ENCODE assay signal across 8 cellular contexts in the genomic region with DNA sequence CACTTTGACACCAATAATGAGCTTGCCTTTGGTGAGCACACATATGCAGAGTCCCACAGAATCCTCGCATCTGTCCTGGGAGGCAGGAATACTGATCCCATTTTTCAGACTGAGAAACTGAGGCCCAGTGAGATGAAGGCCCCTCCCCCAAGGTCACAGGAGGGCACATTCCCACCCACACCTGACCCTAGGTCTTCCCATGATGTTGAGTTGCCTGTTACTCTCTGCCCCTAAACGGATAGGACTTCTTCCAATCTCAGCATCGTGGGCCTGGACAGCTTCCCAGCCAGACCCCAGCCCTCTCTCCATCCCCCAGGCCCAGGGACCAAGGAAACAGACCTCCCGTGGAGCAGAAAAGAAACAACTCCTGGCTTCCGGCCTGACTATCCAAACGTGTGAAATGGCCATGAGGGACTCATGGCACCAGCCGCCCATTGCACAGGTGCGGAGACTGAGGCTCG. TPM values are rescaled to one million over a fixed set of nuclear protein-coding genes. Genes with fewer than 3 reads are reported as not detected.
DNase-seq lines count a peak whose midpoint lies in the region; ATAC-seq and TF ChIP-seq lines count a peak whose summit lies in the region.

No MANE protein-coding gene starts in this region.

- H3K9me3 ChIP-seq in heart left ventricle, result no peaks in the 10 kb centered on the region

- peak overlapping the region; percentile 65 to 96 (median 80) for H3K4me3 ChIP-seq in heart left ventricle

- no peaks in the 10 kb centered on the region for H3K27me3 Mint-ChIP-seq in activated naive CD8-positive, alpha-beta T cell treated with anti-CD3 and anti-CD28 coated beads for 36 hours
- H3K27me3 Mint-ChIP-seq in type B pancreatic cell, result no peaks in the 10 kb centered on the region

- no peaks in the 10 kb centered on the region for H3K9me3 Mint-ChIP-seq in activated naive CD8-positive, alpha-beta T cell treated with anti-CD3 and anti-CD28 coated beads for 36 hours
- no peaks in the 10 kb centered on the region for H3K9me3 Mint-ChIP-seq in type B pancreatic cell

- TF ChIP-seq POLR2A in heart left ventricle (IDR thresholded peaks at IDR 0.05), result no peak

- DNase-seq in heart left ventricle (no peak), left cardiac atrium (no peak), left kidney (ENCODE audit: low read depth, low spot score) (peak; percentile 57), type B pancreatic cell (ENCODE audit: extremely low spot score, unreplicated experiment) (no peak), HT-29 (ENCODE audit: low spot score) (no peak), NK-92 (lab: John Stamatoyannopoulos, UW; ENCODE audit: unreplicated experiment) (no peak), inferior parietal cortex (ENCODE audit: extremely low spot score) (no peak)
- DNase-seq in activated naive CD8-positive, alpha-beta T cell treated with anti-CD3 and anti-CD28 coated beads for 36 hours, result no peak

- intact Hi-C loops in heart left ventricle (cut with DNase I), result loop anchor here in 2 of 10 donors (5.0 to 10.0 kb wide), 3 partner anchors 58 to 165 kb away; a partner anchor contains a TSS
- intact Hi-C loops in left cardiac atrium (cut with DNase I), result no loop called here

- 30 to 47% (median 34%) methylated on average over 9 of the region's 9 CpGs for WGBS in heart left ventricle, 4 donors

- no peak for TF ChIP-seq CTCF in heart left ventricle (IDR thresholded peaks at IDR 0.05)
- TF ChIP-seq CTCF in type B pancreatic cell (conservative IDR thresholded peaks at IDR 0.05), result no peak

- peaks cover 0 to 35% (median 18%) of the 10 kb centered on the region in 12 donors for H3K4me1 ChIP-seq in heart left ventricle

- ATAC-seq in heart left ventricle (no peak), left cardiac atrium (no peak)

- H3K36me3 ChIP-seq in heart left ventricle, result no peaks in the 10 kb centered on the region

- H3K4me1 Mint-ChIP-seq in activated naive CD8-positive, alpha-beta T cell treated with anti-CD3 and anti-CD28 coated beads for 36 hours, result peaks cover 19% of the 10 kb centered on the region
- peaks cover 36% of the 10 kb centered on the region for H3K4me1 Mint-ChIP-seq in type B pancreatic cell (ENCODE audit: unreplicated experiment)

- H3K27me3 ChIP-seq in heart left ventricle, result no peaks in the 10 kb centered on the region

- peak overlapping the region; percentile 89 for H3K4me3 Mint-ChIP-seq in activated naive CD8-positive, alpha-beta T cell treated with anti-CD3 and anti-CD28 coated beads for 36 hours
- H3K4me3 Mint-ChIP-seq in type B pancreatic cell, result peak overlapping the region; percentile 92

- H3K36me3 Mint-ChIP-seq in activated naive CD8-positive, alpha-beta T cell treated with anti-CD3 and anti-CD28 coated beads for 36 hours, result no peaks in the 10 kb centered on the region
- H3K36me3 Mint-ChIP-seq in type B pancreatic cell, result no peaks in the 10 kb centered on the region

- peak overlapping the region in 11 of 12 donors; percentile 12 to 81 (median 63) for H3K27ac ChIP-seq in heart left ventricle

- peak overlapping the region; percentile 70 for H3K27ac Mint-ChIP-seq in activated naive CD8-positive, alpha-beta T cell treated with anti-CD3 and anti-CD28 coated beads for 36 hours
- H3K27ac Mint-ChIP-seq in type B pancreatic cell, result peak overlapping the region; percentile 95

RNA-seq across cellular contexts. Expression of a gene that starts 0.9 kb away (rescaled TPM):
- total RNA-seq in heart left ventricle, result 10 to 100 TPM; 27.3 to 42.7 (median 36.5) TPM
- polyA plus RNA-seq in heart left ventricle, result 10 to 100 TPM; 29.5 to 33.6 TPM
- 10 to 100 TPM; 35.5 to 39.6 TPM for total RNA-seq in left cardiac atrium
- 10 to 100 TPM; 42.9 to 46.3 TPM for total RNA-seq in activated naive CD8-positive, alpha-beta T cell treated with anti-CD3 and anti-CD28 coated beads for 36 hours
- total RNA-seq in type B pancreatic cell (ENCODE audit: low replicate concordance), result 126 and 224 TPM in 2 replicates
- 118 and 146 TPM in 2 replicates for total RNA-seq in HT-29 (2014; rRNA removed; shearing (Covaris generic))

RNA-seq across cellular contexts. Expression of a gene that starts 9.2 kb away (rescaled TPM):
- total RNA-seq in heart left ventricle, result 10 to 100 TPM; 29.2 to 49.5 (median 31.6) TPM
- polyA plus RNA-seq in heart left ventricle, result 10 to 100 TPM; 27.7 to 61.3 TPM
- 10 to 100 TPM; 31.8 to 36.3 TPM for total RNA-seq in left cardiac atrium
- 10 to 100 TPM; 26.2 to 29.0 TPM for total RNA-seq in activated naive CD8-positive, alpha-beta T cell treated with anti-CD3 and anti-CD28 coated beads for 36 hours
- total RNA-seq in type B pancreatic cell (ENCODE audit: low replicate concordance), result 38.4 and 41.6 TPM in 2 replicates
- 64.8 and 66.6 TPM in 2 replicates for total RNA-seq in HT-29 (2014; rRNA removed; shearing (Covaris generic))

RNA-seq across cellular contexts. Expression of a gene that starts 53.7 kb away (rescaled TPM):
- total RNA-seq in heart left ventricle (10 to 100 TPM in 1 of 9 donors, 1 to 10 TPM in 8; 3.2 to 10.3 (median 5.8) TPM), left cardiac atrium (1 to 10 TPM; 4.5 to 5.0 TPM), type B pancreatic cell (ENCODE audit: low replicate concordance) (20.2 and 21.1 TPM in 2 replicates)
- 10 to 100 TPM in 1 of 2 donors, 1 to 10 TPM in 1; 3.0 to 11.5 TPM for polyA plus RNA-seq in heart left ventricle
- 10 to 100 TPM; 17.7 to 20.8 TPM for total RNA-seq in activated naive CD8-positive, alpha-beta T cell treated with anti-CD3 and anti-CD28 coated beads for 36 hours
- total RNA-seq in HT-29 (2014; rRNA removed; shearing (Covaris generic)), result 45.4 and 50.8 TPM in 2 replicates
